In genomic region chr22:26483439-26484359, GRCh38 we compare ENCODE assay signal across 8 cellular contexts. TPM values are rescaled to one million over a fixed set of nuclear protein-coding genes. Genes with fewer than 3 reads are reported as not detected.
DNase-seq lines count a peak whose midpoint lies in the region; ATAC-seq and TF ChIP-seq lines count a peak whose summit lies in the region.

HPS4 (minus strand) TSS chr22:26483783; CDS start chr22:26481762, 2,021 bp downstream.
SRRD (plus strand) TSS chr22:26483877; CDS start chr22:26483891, 14 bp downstream.

- POLR2A ChIA-PET in activated naive CD8-positive, alpha-beta T cell treated with anti-CD3 and anti-CD28 coated beads, Interleukin-2, amount 10 ng/mL, durations not matched to agents 7 days and 5 days (lab: Charles Lee) = interaction anchor here (0.6 to 2.3 kb wide), 27 partner anchors 8 to 189 kb away, joined by 3 to 24 read pairs (median 4); partner anchors contain the start of genes MIAT and TFIP11

- H3K4me3 ChIP-seq in GM08714 (ENCODE audit: low read length) = peak within 1 kb of the TSS; percentile 79
- H3K4me3 ChIP-seq in SU-DHL-6 (ENCODE audit: insufficient read depth, low read length, poor library complexity, severe bottlenecking) = peak within 1 kb of the TSS; percentile 82
- H3K4me3 ChIP-seq in cardiac muscle cell = peak within 1 kb of the TSS; percentile 87
- peak within 1 kb of the TSS; percentile 78 for H3K4me3 ChIP-seq in trophoblast cell (ENCODE audit: low read depth, low read length)
- H3K4me3 ChIP-seq in tibial nerve = peak within 1 kb of the TSS; percentile 94 to 99 (median 97)

- no peak within 1 kb of the TSS for H3K23ac ChIP-seq in trophoblast cell (ENCODE audit: low read length)

- peak; percentile 65 to 85 for TF ChIP-seq POLR2A in tibial nerve (IDR thresholded peaks at IDR 0.05)

- H3K9me3 Mint-ChIP-seq in activated naive CD8-positive, alpha-beta T cell treated with anti-CD3 and anti-CD28 coated beads, Interleukin-2, amount 10 ng/mL, durations not matched to agents 7 days and 5 days = no peaks in the 10 kb centered on the region

- peak within 1 kb of the TSS; percentile 97 for H2BK5ac ChIP-seq in trophoblast cell (ENCODE audit: low read depth, low read length, poor library complexity)

- H2AK5ac ChIP-seq in trophoblast cell (ENCODE audit: low read length) = peak within 1 kb of the TSS; percentile 96

- H3K27me3 Mint-ChIP-seq in activated naive CD8-positive, alpha-beta T cell treated with anti-CD3 and anti-CD28 coated beads, Interleukin-2, amount 10 ng/mL, durations not matched to agents 7 days and 5 days = no peaks in the 10 kb centered on the region

- H2AFZ ChIP-seq in SU-DHL-6 (ENCODE audit: low read depth, low read length, severe bottlenecking) = peak within 1 kb of the TSS; percentile 57
- H2AFZ ChIP-seq in trophoblast cell (ENCODE audit: insufficient read depth, low read length, poor library complexity) = peak within 1 kb of the TSS; percentile 82

- peak within 1 kb of the TSS; percentile 88 for H3K27ac Mint-ChIP-seq in activated naive CD8-positive, alpha-beta T cell treated with anti-CD3 and anti-CD28 coated beads, Interleukin-2, amount 10 ng/mL, durations not matched to agents 7 days and 5 days

- peaks cover 13% of the 10 kb centered on the region for H3K36me3 Mint-ChIP-seq in activated naive CD8-positive, alpha-beta T cell treated with anti-CD3 and anti-CD28 coated beads, Interleukin-2, amount 10 ng/mL, durations not matched to agents 7 days and 5 days

- H4K20me1 ChIP-seq in SU-DHL-6 (ENCODE audit: low read depth, low read length) = no peaks in the 10 kb centered on the region

- H2BK120ac ChIP-seq in trophoblast cell (ENCODE audit: insufficient read depth, low read length, poor library complexity) = peak within 1 kb of the TSS; percentile 92

- H3K36me3 ChIP-seq in SU-DHL-6 (ENCODE audit: low read length) (no peaks in the 10 kb centered on the region), cardiac muscle cell (peaks cover 11% of the 10 kb centered on the region), trophoblast cell (ENCODE audit: control insufficient read depth in 1 of 2, insufficient read depth in 2 of 2, low read length in 2 of 2) (peaks cover 5 to 21% of the 10 kb centered on the region in 2 experiments), tibial nerve (peaks cover 0 to 42% (median 0%) of the 10 kb centered on the region in 3 donors)

- H3K4me1 ChIP-seq in cardiac muscle cell (ENCODE audit: low read depth) = peaks cover 17% of the 10 kb centered on the region
- H3K4me1 ChIP-seq in trophoblast cell (ENCODE audit: control insufficient read depth in 1 of 2, insufficient read depth in 2 of 2, low read length in 2 of 2) = peaks cover 7 to 17% of the 10 kb centered on the region in 2 experiments
- H3K4me1 ChIP-seq in tibial nerve = peaks cover 0 to 68% (median 39%) of the 10 kb centered on the region in 4 donors

- no peaks in the 10 kb centered on the region for H3K9me3 ChIP-seq in SU-DHL-6 (ENCODE audit: insufficient read depth, low read length)
- H3K9me3 ChIP-seq in cardiac muscle cell (ENCODE audit: low read depth) = no peaks in the 10 kb centered on the region
- no peaks in the 10 kb centered on the region for H3K9me3 ChIP-seq in trophoblast cell (ENCODE audit: insufficient read depth, low read depth, low read length)
- H3K9me3 ChIP-seq in tibial nerve = no peaks in the 10 kb centered on the region

- peak within 1 kb of the TSS; percentile 83 for H3K9ac ChIP-seq in SU-DHL-6 (ENCODE audit: low read length)
- peak within 1 kb of the TSS; percentile 96 for H3K9ac ChIP-seq in trophoblast cell (ENCODE audit: low read length)

- peak within 1 kb of the TSS; percentile 93 for H4K12ac ChIP-seq in trophoblast cell (ENCODE audit: low read depth, low read length)

- H3K79me2 ChIP-seq in SU-DHL-6 (ENCODE audit: insufficient read depth, low read length) (peaks cover 57% of the 10 kb centered on the region), trophoblast cell (ENCODE audit: control insufficient read depth, insufficient read depth, low read length, poor library complexity) (peaks cover 7% of the 10 kb centered on the region)

- H3K27ac ChIP-seq in SU-DHL-6 (ENCODE audit: low read depth, low read length) (peak within 1 kb of the TSS; percentile 89), cardiac muscle cell (peak within 1 kb of the TSS; percentile 96), trophoblast cell (ENCODE audit: low read depth, low read length) (peak within 1 kb of the TSS; percentile 96), tibial nerve (peak within 1 kb of the TSS; percentile 96 to 100 (median 98))

- H4K91ac ChIP-seq in trophoblast cell (ENCODE audit: low read depth, low read length) = peak within 1 kb of the TSS; percentile 98

- peak within 1 kb of the TSS; percentile 98 for H3K4me2 ChIP-seq in SU-DHL-6 (ENCODE audit: low read depth, low read length, poor library complexity, severe bottlenecking)
- peak within 1 kb of the TSS; percentile 84 for H3K4me2 ChIP-seq in trophoblast cell (ENCODE audit: low read length)

- H3K4ac ChIP-seq in trophoblast cell (ENCODE audit: low read depth, low read length) = peak within 1 kb of the TSS; percentile 91

- peak; percentile 89 to 97 for TF ChIP-seq EP300 in tibial nerve (IDR thresholded peaks at IDR 0.05)

- DNase-seq in NCI-H1092 treated with DMSO at 0.1 percent for 48 hours (lab: John Stamatoyannopoulos, UW) (peak; percentile 90), cardiac muscle cell (ENCODE audit: low read depth in 1 of 2, low spot score in 1 of 2) (peak; percentile 94 to 96), trophoblast cell (peak; percentile 92 to 96), tibial nerve (ENCODE audit: low spot score in 2 of 2) (peak; percentile 80 to 82)
- DNase-seq in activated naive CD8-positive, alpha-beta T cell treated with anti-CD3 and anti-CD28 coated beads, Interleukin-2, amount 10 ng/mL, durations not matched to agents 7 days and 5 days = peak; percentile 99

- peak within 1 kb of the TSS; percentile 98 for H4K8ac ChIP-seq in trophoblast cell (ENCODE audit: low read depth, low read length)

- no peak for TF ChIP-seq CTCF in SU-DHL-6 (IDR thresholded peaks at IDR 0.05; ENCODE audit: insufficient read depth, low read length, poor library complexity, severe bottlenecking)
- TF ChIP-seq CTCF in cardiac muscle cell (IDR thresholded peaks at IDR 0.05; ENCODE audit: low read depth, low read length) = no peak
- peak in 2 of 5 experiments; percentile 28 to 45 for TF ChIP-seq CTCF in tibial nerve (IDR thresholded peaks at IDR 0.05)

- no peaks in the 10 kb centered on the region for H3K27me3 ChIP-seq in SU-DHL-6 (ENCODE audit: low read length)
- H3K27me3 ChIP-seq in cardiac muscle cell = no peaks in the 10 kb centered on the region
- no peaks in the 10 kb centered on the region for H3K27me3 ChIP-seq in trophoblast cell (ENCODE audit: insufficient read depth, low read length)
- H3K27me3 ChIP-seq in tibial nerve = no peaks in the 10 kb centered on the region

- WGBS in trophoblast cell (ENCODE audit: extremely low coverage, insufficient coverage, insufficient read length) = no CpG with 5 or more reads among the region's 85 CpGs
- 0 to 1% methylated on average over 31 to 67 of the region's 85 CpGs for WGBS in tibial nerve, 2 donors

- peaks cover 52% of the 10 kb centered on the region for H3K4me1 Mint-ChIP-seq in activated naive CD8-positive, alpha-beta T cell treated with anti-CD3 and anti-CD28 coated beads, Interleukin-2, amount 10 ng/mL, durations not matched to agents 7 days and 5 days

- H3K9me2 ChIP-seq in SU-DHL-6 (replicated peaks; ENCODE audit: insufficient read depth, low read length) = no peaks in the 10 kb centered on the region

- H3K14ac ChIP-seq in trophoblast cell (ENCODE audit: low read length) = peak within 1 kb of the TSS; percentile 88

- H3K79me1 ChIP-seq in trophoblast cell (ENCODE audit: low read length) = peaks cover 9% of the 10 kb centered on the region

- no peak within 1 kb of the TSS for H2BK12ac ChIP-seq in trophoblast cell (ENCODE audit: low read length)

- ATAC-seq in HG02610 (IDR thresholded peaks at IDR 0.05; ENCODE audit: unreplicated experiment) = peak; percentile 56
- peak; percentile 74 for ATAC-seq in activated naive CD8-positive, alpha-beta T cell treated with anti-CD3 and anti-CD28 coated beads, Interleukin-2, amount 10 ng/mL, durations not matched to agents 7 days and 5 days (ENCODE audit: low read depth)

- H3K4me3 Mint-ChIP-seq in activated naive CD8-positive, alpha-beta T cell treated with anti-CD3 and anti-CD28 coated beads, Interleukin-2, amount 10 ng/mL, durations not matched to agents 7 days and 5 days = peak within 1 kb of the TSS; percentile 86

- H3K18ac ChIP-seq in trophoblast cell (ENCODE audit: low read length) = peak within 1 kb of the TSS; percentile 99

- peaks cover 27% of the 10 kb centered on the region for H3F3A ChIP-seq in SU-DHL-6 (ENCODE audit: insufficient read depth)

RNA-seq across cellular contexts. Expression of gene HPS4, which starts in this region (rescaled TPM):
- total RNA-seq in activated naive CD8-positive, alpha-beta T cell treated with anti-CD3 and anti-CD28 coated beads, Interleukin-2, amount 10 ng/mL, durations not matched to agents 7 days and 5 days = 10 to 100 TPM; 42.6 to 48.2 TPM
- 20.9 and 35.9 TPM in 2 replicates for total RNA-seq in cardiac muscle cell
- 20.4 and 29.6 TPM in 2 replicates for polyA plus RNA-seq in cardiac muscle cell
- 22.6 and 24.1 TPM in 2 replicates for polyA plus RNA-seq in trophoblast cell (2013)
- 10 to 100 TPM; 32.7 to 62.3 (median 46.0) TPM for total RNA-seq in tibial nerve

RNA-seq across cellular contexts. Expression of gene SRRD, which starts in this region (rescaled TPM):
- total RNA-seq in activated naive CD8-positive, alpha-beta T cell treated with anti-CD3 and anti-CD28 coated beads, Interleukin-2, amount 10 ng/mL, durations not matched to agents 7 days and 5 days = 10 to 100 TPM; 18.9 to 19.2 TPM
- total RNA-seq in cardiac muscle cell = 14.1 and 17.0 TPM in 2 replicates
- 22.3 and 41.0 TPM in 2 replicates for polyA plus RNA-seq in cardiac muscle cell
- 15.4 and 15.8 TPM in 2 replicates for polyA plus RNA-seq in trophoblast cell (2013)
- total RNA-seq in tibial nerve = 10 to 100 TPM in 2 of 4 donors, 1 to 10 TPM in 2; 9.0 to 17.7 (median 10.4) TPM

Comparison
In these comparisons a context has a peak if more than half of its experiments do, and no peak if none do; other contexts are left out.
1. Peak in every context shown above with its lines: DNase-seq, ATAC-seq, H3K4me3 ChIP-seq and H3K27ac ChIP-seq.